In genomic region chr18:62506495-62507143, GRCh38 we compare ENCODE assay signal across 1 cellular context.
TF ChIP-seq lines count a peak whose summit lies in the region.

No MANE protein-coding gene starts in this region.

TF ChIP-seq in GM23338, 12 proteins besides CTCF, POLR2A, EP300 and RAD21 (continued from another document):
- TF ChIP-seq, protein P1, sequence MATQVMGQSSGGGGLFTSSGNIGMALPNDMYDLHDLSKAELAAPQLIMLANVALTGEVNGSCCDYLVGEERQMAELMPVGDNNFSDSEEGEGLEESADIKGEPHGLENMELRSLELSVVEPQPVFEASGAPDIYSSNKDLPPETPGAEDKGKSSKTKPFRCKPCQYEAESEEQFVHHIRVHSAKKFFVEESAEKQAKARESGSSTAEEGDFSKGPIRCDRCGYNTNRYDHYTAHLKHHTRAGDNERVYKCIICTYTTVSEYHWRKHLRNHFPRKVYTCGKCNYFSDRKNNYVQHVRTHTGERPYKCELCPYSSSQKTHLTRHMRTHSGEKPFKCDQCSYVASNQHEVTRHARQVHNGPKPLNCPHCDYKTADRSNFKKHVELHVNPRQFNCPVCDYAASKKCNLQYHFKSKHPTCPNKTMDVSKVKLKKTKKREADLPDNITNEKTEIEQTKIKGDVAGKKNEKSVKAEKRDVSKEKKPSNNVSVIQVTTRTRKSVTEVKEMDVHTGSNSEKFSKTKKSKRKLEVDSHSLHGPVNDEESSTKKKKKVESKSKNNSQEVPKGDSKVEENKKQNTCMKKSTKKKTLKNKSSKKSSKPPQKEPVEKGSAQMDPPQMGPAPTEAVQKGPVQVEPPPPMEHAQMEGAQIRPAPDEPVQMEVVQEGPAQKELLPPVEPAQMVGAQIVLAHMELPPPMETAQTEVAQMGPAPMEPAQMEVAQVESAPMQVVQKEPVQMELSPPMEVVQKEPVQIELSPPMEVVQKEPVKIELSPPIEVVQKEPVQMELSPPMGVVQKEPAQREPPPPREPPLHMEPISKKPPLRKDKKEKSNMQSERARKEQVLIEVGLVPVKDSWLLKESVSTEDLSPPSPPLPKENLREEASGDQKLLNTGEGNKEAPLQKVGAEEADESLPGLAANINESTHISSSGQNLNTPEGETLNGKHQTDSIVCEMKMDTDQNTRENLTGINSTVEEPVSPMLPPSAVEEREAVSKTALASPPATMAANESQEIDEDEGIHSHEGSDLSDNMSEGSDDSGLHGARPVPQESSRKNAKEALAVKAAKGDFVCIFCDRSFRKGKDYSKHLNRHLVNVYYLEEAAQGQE (IDR thresholded peaks at IDR 0.05; ENCODE audit: unreplicated experiment), result no peak
- TF ChIP-seq ZNF462 (CRISPR knock-in tag; IDR thresholded peaks at IDR 0.05) (no peak), STAT1 (IDR thresholded peaks at IDR 0.05; ENCODE audit: unreplicated experiment) (no peak), ETS1 (IDR thresholded peaks at IDR 0.05) (no peak), ZNF331 (CRISPR knock-in tag; IDR thresholded peaks at IDR 0.05; ENCODE audit: low read depth) (no peak)
